8 cellular contexts compared by ENCODE assay signal in the genomic region with DNA sequence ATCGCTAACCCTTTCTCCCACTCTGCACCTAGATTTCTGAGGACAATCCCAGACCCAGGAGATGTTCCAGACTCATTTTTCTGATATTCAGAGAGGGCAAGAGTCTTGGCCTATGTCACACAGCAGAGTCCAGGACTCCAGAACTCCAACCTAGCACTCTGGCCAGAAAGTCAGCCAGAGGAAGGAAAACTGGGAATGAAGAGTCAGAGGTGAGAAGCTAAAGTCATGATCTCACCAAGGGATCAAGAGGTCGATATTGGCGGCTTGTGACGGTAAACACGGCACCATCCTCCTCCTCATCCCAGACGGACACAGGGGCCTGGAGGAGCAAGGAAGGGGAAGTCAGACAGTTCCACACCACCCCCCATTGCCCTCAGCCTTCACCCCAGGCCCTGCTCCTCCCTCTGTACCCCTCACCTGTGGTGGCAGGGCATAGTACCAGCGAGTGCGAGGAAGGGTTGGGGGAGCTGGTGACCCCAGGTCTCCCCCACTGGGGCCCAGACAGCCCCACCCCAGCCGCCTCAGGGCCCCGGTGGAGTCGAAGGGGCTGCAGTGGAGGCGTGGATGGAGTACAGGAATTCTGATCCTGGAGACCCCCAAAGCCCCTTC. TPM values are rescaled to one million over a fixed set of nuclear protein-coding genes. Genes with fewer than 3 reads are reported as not detected.
DNase-seq lines count a peak whose midpoint lies in the region; ATAC-seq and TF ChIP-seq lines count a peak whose summit lies in the region.

No MANE protein-coding gene starts in this region.

- intact Hi-C loops in dorsolateral prefrontal cortex (cut with DNase I) (no loop called here), natural killer cell (cut with micrococcal nuclease) (no loop called here)

- peak overlapping the region; percentile 91 for H3K4me3 ChIP-seq in AG04450 (ENCODE audit: low read depth, low read length)
- H3K4me3 ChIP-seq in Loucy (ENCODE audit: low read length, poor library complexity, severe bottlenecking) = peak overlapping the region; percentile 94
- peak overlapping the region in 51 of 59 donors; percentile 57 to 100 (median 91) for H3K4me3 ChIP-seq in dorsolateral prefrontal cortex

- DNase-seq in AG04450 (ENCODE audit: low read depth, low spot score) (no peak), dorsolateral prefrontal cortex (no peak), natural killer cell (no peak), KG1 (lab: John Stamatoyannopoulos, UW) (no peak), AML-193 (lab: John Stamatoyannopoulos, UW) (no peak)
- DNase-seq in stimulated activated CD4-positive, alpha-beta T cell treated with anti-CD3 and anti-CD28 coated beads, Interleukin-12 subunit alpha, Interleukin-12 subunit beta, amount 100 ng/mL, for 4 hours = no peak
- DNase-seq in activated CD4-positive, CD25-positive, alpha-beta regulatory T cell treated with anti-CD3 and anti-CD28 coated beads, Interleukin-2, amount 50 U/mL, for 72 hours = no peak

- no peaks in the 10 kb centered on the region for H3K27me3 Mint-ChIP-seq in natural killer cell (ENCODE audit: low read depth in 2 of 2)

- peaks cover 3% of the 10 kb centered on the region for H4K20me1 ChIP-seq in Loucy (ENCODE audit: insufficient read depth, low read length, poor library complexity, severe bottlenecking)

- H3K9ac ChIP-seq in Loucy (ENCODE audit: low read depth, low read length, poor library complexity, severe bottlenecking) = no peak overlapping the region

- H3K4me2 ChIP-seq in Loucy (ENCODE audit: low read depth, low read length, poor library complexity, severe bottlenecking) = peak overlapping the region; percentile 89

- no peak overlapping the region for H3K27ac ChIP-seq in AG04450 (ENCODE audit: low read depth, low read length)
- H3K27ac ChIP-seq in dorsolateral prefrontal cortex = peak overlapping the region in 44 of 59 donors; percentile 39 to 99 (median 98)

- H3K79me2 ChIP-seq in Loucy (ENCODE audit: insufficient read depth, low read length) = peaks cover 41% of the 10 kb centered on the region

- TF ChIP-seq CTCF in AG04450 (IDR thresholded peaks at IDR 0.05; ENCODE audit: low read depth, low read length) (no peak), Loucy (conservative IDR thresholded peaks at IDR 0.05; ENCODE audit: low read length) (no peak), dorsolateral prefrontal cortex (IDR thresholded peaks at IDR 0.05 in 54 of 56, conservative IDR thresholded peaks at IDR 0.05 in 2 of 56; ENCODE audit: low read depth in 1 of 56, partially characterized antibody in 56 of 56) (no peak), natural killer cell (IDR thresholded peaks at IDR 0.05) (no peak)

- peaks cover 10% of the 10 kb centered on the region for H3K4me1 ChIP-seq in Loucy (ENCODE audit: insufficient read depth, low read length, poor library complexity, severe bottlenecking)

- POLR2A ChIA-PET in AG04450 (lab: Yijun Ruan, JAX) = interaction anchor here (0.6 to 1.0 kb wide), 2 partner anchors 19 to 29 kb away, joined by 3 to 5 read pairs; no protein-coding TSS in a partner anchor

- no peaks in the 10 kb centered on the region; the same call in 1 of the 2 replicates for H3K9me3 ChIP-seq in AG04450 (ENCODE audit: control insufficient read depth, insufficient read depth, low read length)
- H3K9me3 ChIP-seq in Loucy (ENCODE audit: insufficient read depth, low read depth, low read length) = no peaks in the 10 kb centered on the region

- H3K9me3 Mint-ChIP-seq in natural killer cell = no peaks in the 10 kb centered on the region

- CTCF ChIA-PET in AG04450 (lab: Charles Lee) = interaction anchor here (0.6 to 1.4 kb wide), 2 partner anchors 48 to 89 kb away, joined by 3 read pairs; no protein-coding TSS in a partner anchor

- peaks cover 3% of the 10 kb centered on the region; the same call in 1 of the 2 replicates for H3K36me3 ChIP-seq in Loucy (ENCODE audit: insufficient read depth, low read length)

- peak overlapping the region; percentile 99 for H3K4me3 Mint-ChIP-seq in natural killer cell

- H3K27ac Mint-ChIP-seq in natural killer cell = peak overlapping the region; percentile 99

- no peaks in the 10 kb centered on the region for H3K36me3 Mint-ChIP-seq in natural killer cell

- H3K9me2 ChIP-seq in Loucy (replicated peaks; ENCODE audit: low read depth, low read length) = no peaks in the 10 kb centered on the region

- no peak overlapping the region for H2AFZ ChIP-seq in Loucy (ENCODE audit: low read length)

- H3F3A ChIP-seq in Loucy (ENCODE audit: low read depth) = peaks cover 10% of the 10 kb centered on the region

- ATAC-seq in natural killer cell = no peak

- no peaks in the 10 kb centered on the region for H3K27me3 ChIP-seq in AG04450 (ENCODE audit: control insufficient read depth, insufficient read depth, low read length)
- H3K27me3 ChIP-seq in Loucy (ENCODE audit: insufficient read depth, low read length, poor library complexity, severe bottlenecking) = no peaks in the 10 kb centered on the region
- no peaks in the 10 kb centered on the region for H3K27me3 ChIP-seq in dorsolateral prefrontal cortex

- peaks cover 30 to 53% of the 10 kb centered on the region in 2 donors for H3K4me1 Mint-ChIP-seq in natural killer cell

RNA-seq across cellular contexts. Expression of a gene that starts 1.8 kb away (rescaled TPM):
- 21.9 and 25.0 TPM in 2 replicates for polyA plus RNA-seq in AG04450 (2011; rRNA removed)
- polyA minus RNA-seq in AG04450 (2011; rRNA and poly(A)+ RNA removed) = 29.6 and 36.8 TPM in 2 replicates
- 10 to 100 TPM; 30.9 to 94.4 (median 52.6) TPM for total RNA-seq in dorsolateral prefrontal cortex
- 10 to 100 TPM; 80.7 to 91.4 (median 84.9) TPM for total RNA-seq in natural killer cell

RNA-seq across cellular contexts. Expression of a gene that starts 7.5 kb away (rescaled TPM):
- 59.6 and 64.6 TPM in 2 replicates for polyA plus RNA-seq in AG04450 (2011; rRNA removed)
- polyA minus RNA-seq in AG04450 (2011; rRNA and poly(A)+ RNA removed) = 20.2 and 21.1 TPM in 2 replicates
- total RNA-seq in dorsolateral prefrontal cortex (10 to 100 TPM; 29.1 to 82.4 (median 59.2) TPM), natural killer cell (10 to 100 TPM; 19.2 to 26.5 (median 22.7) TPM)

RNA-seq across cellular contexts. Expression of a gene that starts 7.9 kb away (rescaled TPM):
- polyA plus RNA-seq in AG04450 (2011; rRNA removed) = 43.3 and 44.7 TPM in 2 replicates
- polyA minus RNA-seq in AG04450 (2011; rRNA and poly(A)+ RNA removed) = 70.3 and 93.7 TPM in 2 replicates
- total RNA-seq in dorsolateral prefrontal cortex (10 to 100 TPM; 14.7 to 53.7 (median 30.1) TPM), natural killer cell (10 to 100 TPM; 33.6 to 56.3 (median 47.0) TPM)

RNA-seq across cellular contexts. Expression of a gene that starts 17.0 kb away (rescaled TPM):
- polyA plus RNA-seq in AG04450 (2011; rRNA removed) = 29.3 and 37.9 TPM in 2 replicates
- 29.5 and 41.9 TPM in 2 replicates for polyA minus RNA-seq in AG04450 (2011; rRNA and poly(A)+ RNA removed)
- total RNA-seq in dorsolateral prefrontal cortex (100 to 1,000 TPM in 7 of 120 experiments, 10 to 100 TPM in 113; 52.1 to 121 (median 79.4) TPM), natural killer cell (100 to 1,000 TPM; 404 to 457 (median 446) TPM)

RNA-seq across cellular contexts. Expression of a gene that starts 20.0 kb away (rescaled TPM):
- polyA plus RNA-seq in AG04450 (2011; rRNA removed) = 1.1 and 1.4 TPM in 2 replicates
- polyA minus RNA-seq in AG04450 (2011; rRNA and poly(A)+ RNA removed) = 1.7 and 2.7 TPM in 2 replicates
- 10 to 100 TPM in 42 of 120 experiments, 1 to 10 TPM in 78; 4.4 to 15.9 (median 9.3) TPM for total RNA-seq in dorsolateral prefrontal cortex
- 10 to 100 TPM; 22.7 to 24.1 (median 23.1) TPM for total RNA-seq in natural killer cell
